7 cellular contexts compared by ENCODE assay signal in the genomic region with DNA sequence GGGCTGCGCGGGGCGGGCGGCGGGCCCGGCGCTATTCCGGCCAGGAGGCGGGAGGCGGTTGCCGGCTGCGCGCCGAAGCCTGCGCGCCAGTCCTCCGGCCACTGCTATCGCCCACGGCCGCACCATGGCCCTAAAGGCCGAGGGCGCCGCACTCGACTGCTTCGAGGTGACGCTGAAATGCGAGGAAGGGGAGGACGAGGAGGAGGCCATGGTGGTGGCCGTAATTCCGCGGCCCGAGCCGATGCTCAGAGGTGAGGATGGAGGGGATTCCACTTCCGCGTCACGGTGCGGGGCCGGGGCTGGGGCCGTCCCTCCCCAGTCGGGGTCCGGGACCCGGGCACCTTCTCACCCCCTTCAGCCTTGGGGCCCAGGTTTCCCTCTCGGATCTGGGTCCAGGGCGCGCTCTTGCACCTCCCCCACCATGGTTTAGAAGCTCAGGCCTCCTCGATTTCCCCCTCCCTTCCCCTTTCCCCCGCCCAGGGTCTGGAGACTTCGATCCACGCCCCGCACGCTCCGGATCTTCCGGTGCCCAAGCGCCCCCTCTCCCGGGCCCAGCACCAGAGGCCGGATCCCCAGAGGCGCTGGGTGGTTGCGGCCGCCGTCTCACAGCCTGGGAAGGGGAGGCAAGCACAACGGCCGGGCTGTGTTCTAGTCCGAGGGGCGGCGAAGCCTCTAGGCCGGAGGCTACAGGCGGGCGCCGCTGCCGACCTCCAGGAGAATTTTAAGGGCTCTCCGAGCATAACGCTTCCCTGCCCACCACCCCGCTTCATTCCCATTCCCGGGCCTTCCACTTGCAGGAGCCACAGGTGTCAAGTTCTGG. TPM values are rescaled to one million over a fixed set of nuclear protein-coding genes. Genes with fewer than 3 reads are reported as not detected.
DNase-seq lines count a peak whose midpoint lies in the region; ATAC-seq and TF ChIP-seq lines count a peak whose summit lies in the region.

No MANE protein-coding gene starts in this region.

- H4K20me1 ChIP-seq in GM23248 (ENCODE audit: insufficient read depth) = peaks cover 4% of the 10 kb centered on the region; the same call in 1 of the 2 replicates
- H4K20me1 ChIP-seq in Karpas-422 (ENCODE audit: insufficient read depth, low read depth, low read length) = peaks cover 34% of the 10 kb centered on the region

- peak overlapping the region; percentile 92 for H3K4me2 ChIP-seq in GM23248 (ENCODE audit: unreplicated experiment)
- H3K4me2 ChIP-seq in Karpas-422 (ENCODE audit: low read depth, low read length, poor library complexity, severe bottlenecking) = peak overlapping the region; percentile 96

- TF ChIP-seq CTCF in GM10248 (IDR thresholded peaks at IDR 0.05; ENCODE audit: control extremely low read depth, extremely low read depth, low read depth, missing control alignments) = no peak
- no peak for TF ChIP-seq CTCF in WI38 (IDR thresholded peaks at IDR 0.05; ENCODE audit: low read depth, low read length)
- TF ChIP-seq CTCF in left lung (IDR thresholded peaks at IDR 0.05) = no peak

- POLR2A ChIA-PET in GM10248 (lab: Yijun Ruan, JAX) = no interaction called here

- 0 out of 2 replicates have a peak, but pooled peaks cover 7% of the 10 kb centered on the region for H3F3A ChIP-seq in GM23248 (ENCODE audit: insufficient read depth)

- H3K9me2 ChIP-seq in GM23248 (ENCODE audit: insufficient read depth) (no peaks in the 10 kb centered on the region), Karpas-422 (replicated peaks; ENCODE audit: insufficient read depth, low read length) (no peaks in the 10 kb centered on the region)

- CTCF ChIA-PET in GM10248 (lab: Yijun Ruan, JAX) = interaction anchor here (1.0 kb wide), 1 partner anchor 46 kb away, joined by 3 read pairs; no protein-coding TSS in a partner anchor

- peaks cover 17% of the 10 kb centered on the region for H3K4me1 ChIP-seq in GM23248 (ENCODE audit: insufficient read depth)
- H3K4me1 ChIP-seq in Karpas-422 (ENCODE audit: low read length) = peaks cover 17% of the 10 kb centered on the region
- H3K4me1 ChIP-seq in left lung = peaks cover 17 to 32% of the 10 kb centered on the region in 2 donors

- H3K27ac ChIP-seq in GM23248 (peak overlapping the region; percentile 35; the same call in 1 of the 2 replicates), Karpas-422 (ENCODE audit: low read length) (peak overlapping the region; percentile 63), left lung (peak overlapping the region; percentile 70 to 82)

- H3K4me3 ChIP-seq in GM23248 (peak overlapping the region; percentile 98), Karpas-422 (ENCODE audit: low read length) (peak overlapping the region; percentile 85), WI38 (ENCODE audit: low read depth, low read length) (peak overlapping the region; percentile 91), left lung (peak overlapping the region; percentile 92 to 98)

- in situ Hi-C loops in GM23248 (cut with MboI) = no loop called here

- H3K36me3 ChIP-seq in GM23248 (ENCODE audit: low read depth) (no peaks in the 10 kb centered on the region), Karpas-422 (ENCODE audit: insufficient read depth, low read length) (peaks cover 28% of the 10 kb centered on the region; the same call in 1 of the 2 replicates), left lung (peaks cover 0 to 25% of the 10 kb centered on the region in 2 donors)

- WGBS in GM23248 (ENCODE audit: low coverage in 1 of 2, low lambda C conversion rate in 2 of 2, missing lambda C conversion rate in 2 of 2), 2 experiments = 0 to 1% methylated on average over 50 to 73 of the region's 74 CpGs

- intact Hi-C loops in left lung (cut with DNase I) = no loop called here

- DNase-seq in GM10248 (ENCODE audit: extremely low spot score) = peak; percentile 65
- peak; percentile 55 for DNase-seq in GM23248
- DNase-seq in Karpas-422 = peak; percentile 81
- peak; percentile 54 for DNase-seq in dermis blood vessel endothelial cell
- DNase-seq in left lung = peak; percentile 71 to 87
- peak in 2 of 3 donors; percentile 19 to 22 for DNase-seq in stimulated activated CD4-positive, alpha-beta T cell treated with anti-CD3 and anti-CD28 coated beads, TNF-alpha, amount 100 ng/mL, for 48 hours (ENCODE audit: low read depth in 3 of 3)

- H3K27me3 ChIP-seq in GM23248 (replicated peaks; ENCODE audit: insufficient read depth) (no peaks in the 10 kb centered on the region), Karpas-422 (ENCODE audit: low read length) (no peaks in the 10 kb centered on the region), left lung (peaks cover 0 to 5% of the 10 kb centered on the region in 2 donors)

- H3K79me2 ChIP-seq in GM23248 (ENCODE audit: insufficient read depth) (peaks cover 42% of the 10 kb centered on the region), Karpas-422 (ENCODE audit: low read length) (peaks cover 44% of the 10 kb centered on the region)

- H2AFZ ChIP-seq in GM23248 = peak overlapping the region; percentile 91
- no peak overlapping the region for H2AFZ ChIP-seq in Karpas-422 (ENCODE audit: low read length)

- H3K9me3 ChIP-seq in GM23248 (ENCODE audit: low read depth) (no peaks in the 10 kb centered on the region), Karpas-422 (ENCODE audit: low read length) (no peaks in the 10 kb centered on the region), left lung (no peaks in the 10 kb centered on the region)

- peak overlapping the region; percentile 86 for H3K9ac ChIP-seq in GM23248
- H3K9ac ChIP-seq in Karpas-422 (ENCODE audit: low read length) = peak overlapping the region; percentile 96

- peak; percentile 74 for ATAC-seq in left lung

RNA-seq across cellular contexts. Expression of gene SPINDOC, which starts 0.5 kb away (rescaled TPM):
- total RNA-seq in GM23248 (2014; rRNA removed; shearing (Covaris generic)) = 10.6 and 15.3 TPM in 2 replicates
- 0.30 and 0.86 TPM in 2 replicates for polyA plus RNA-seq in GM23248 (2016; fragmentation: Nextera tagmentation; extraction: Ambion mirVana)
- 40.3 and 88.1 TPM in 2 replicates for total RNA-seq in Karpas-422 (2014; rRNA removed; shearing (Covaris generic); ENCODE audit: low replicate concordance)
- 14.3 and 22.4 TPM in 2 replicates for total RNA-seq in dermis blood vessel endothelial cell
- 10 to 100 TPM; 20.3 to 21.7 TPM for total RNA-seq in left lung

RNA-seq across cellular contexts. Expression of gene MARK2, which starts 25.1 kb away (rescaled TPM):
- total RNA-seq in GM23248 (2014; rRNA removed; shearing (Covaris generic)) = 14.8 and 15.8 TPM in 2 replicates
- 8.6 and 8.9 TPM in 2 replicates for polyA plus RNA-seq in GM23248 (2016; fragmentation: Nextera tagmentation; extraction: Ambion mirVana)
- total RNA-seq in Karpas-422 (2014; rRNA removed; shearing (Covaris generic); ENCODE audit: low replicate concordance) = 22.1 and 26.9 TPM in 2 replicates
- total RNA-seq in dermis blood vessel endothelial cell (12.1 and 15.1 TPM in 2 replicates), left lung (10 to 100 TPM; 38.9 to 45.5 TPM)

RNA-seq across cellular contexts. Expression of gene ZFTA, which starts 45.2 kb away (rescaled TPM):
- total RNA-seq in GM23248 (2014; rRNA removed; shearing (Covaris generic)) = 16.6 and 23.0 TPM in 2 replicates
- 0.87 and 0.96 TPM in 2 replicates for polyA plus RNA-seq in GM23248 (2016; fragmentation: Nextera tagmentation; extraction: Ambion mirVana)
- 8.8 and 21.6 TPM in 2 replicates for total RNA-seq in Karpas-422 (2014; rRNA removed; shearing (Covaris generic); ENCODE audit: low replicate concordance)
- total RNA-seq in dermis blood vessel endothelial cell (25.4 and 30.1 TPM in 2 replicates), left lung (10 to 100 TPM in 1 of 2 donors, 1 to 10 TPM in 1; 9.2 to 14.0 TPM)

Comparison
In these comparisons a context has a peak if more than half of its experiments do, and no peak if none do; other contexts are left out.
1. Peak in every context shown above with its lines: DNase-seq, ATAC-seq, H3K4me3 ChIP-seq and H3K27ac ChIP-seq.
2. DNase-seq: peak in every context shown above with its lines; median percentile 81 in Karpas-422; 79 in left lung; 65 in GM10248; 55 in GM23248; 54 in dermis blood vessel endothelial cell; 20 in stimulated activated CD4-positive, alpha-beta T cell treated with anti-CD3 and anti-CD28 coated beads, TNF-alpha, amount 100 ng/mL, for 48 hours.